8 cellular contexts compared by ENCODE assay signal in genomic region chr14:23568600-23569310, GRCh38. TPM values are rescaled to one million over a fixed set of nuclear protein-coding genes. Genes with fewer than 3 reads are reported as not detected.
DNase-seq lines count a peak whose midpoint lies in the region; ATAC-seq lines count a peak whose summit lies in the region.

No MANE protein-coding gene starts in this region.

- H3K4me1 ChIP-seq in mesendoderm (ENCODE audit: control insufficient read depth, low read depth, low read length), result peaks cover 3% of the 10 kb centered on the region

- H3K9ac ChIP-seq in mesendoderm (ENCODE audit: low read length), result peak overlapping the region; percentile 51

- no peaks in the 10 kb centered on the region for H3K79me2 ChIP-seq in mesendoderm (ENCODE audit: control insufficient read depth, insufficient read depth, low read length)

- no peak overlapping the region for H2BK120ac ChIP-seq in mesendoderm (ENCODE audit: low read depth, low read length)

- H3K27me3 Mint-ChIP-seq in activated T-helper 17 cell treated with anti-CD3 and anti-CD28 coated beads, Interleukin-2, amount 50 U/mL, for 72 hours, result peaks cover 10% of the 10 kb centered on the region

- H3K27me3 ChIP-seq in mesendoderm (ENCODE audit: insufficient read depth, low read length, poor library complexity), result no peaks in the 10 kb centered on the region

- no peak overlapping the region for H3K27ac ChIP-seq in mesendoderm (ENCODE audit: low read depth, low read length)

- H3K4me3 Mint-ChIP-seq in activated T-helper 17 cell treated with anti-CD3 and anti-CD28 coated beads, Interleukin-2, amount 50 U/mL, for 72 hours, result peak overlapping the region; percentile 98

- no peak overlapping the region for H2AK5ac ChIP-seq in mesendoderm (ENCODE audit: low read length)

- peak overlapping the region; percentile 8 for H3K56ac ChIP-seq in mesendoderm (ENCODE audit: low read length)

- H3K18ac ChIP-seq in mesendoderm (ENCODE audit: low read length), result no peak overlapping the region

- no CpG with 5 or more reads among the region's 6 CpGs for WGBS in mesendoderm (ENCODE audit: extremely low coverage, insufficient coverage, low lambda C conversion rate)

- no peak overlapping the region for H4K8ac ChIP-seq in mesendoderm (ENCODE audit: low read depth, low read length)

- no peak overlapping the region for H2BK5ac ChIP-seq in mesendoderm (ENCODE audit: low read length)

- no peak overlapping the region for H3K23ac ChIP-seq in mesendoderm (ENCODE audit: low read length)

- peaks cover 19% of the 10 kb centered on the region for H3K4me1 Mint-ChIP-seq in activated T-helper 17 cell treated with anti-CD3 and anti-CD28 coated beads, Interleukin-2, amount 50 U/mL, for 72 hours

- H3K4me2 ChIP-seq in mesendoderm (ENCODE audit: low read length), result no peak overlapping the region

- peaks cover 40% of the 10 kb centered on the region for H3K36me3 Mint-ChIP-seq in activated T-helper 17 cell treated with anti-CD3 and anti-CD28 coated beads, Interleukin-2, amount 50 U/mL, for 72 hours (ENCODE audit: low read depth)

- no peak overlapping the region for H4K5ac ChIP-seq in mesendoderm (ENCODE audit: low read length)

- no peak overlapping the region for H2BK15ac ChIP-seq in mesendoderm (replicated peaks; ENCODE audit: low read depth)

- no peak overlapping the region for H3K4me3 ChIP-seq in mesendoderm (ENCODE audit: low read length)

- H3K79me1 ChIP-seq in mesendoderm (ENCODE audit: low read length), result peaks cover 8% of the 10 kb centered on the region

- no peaks in the 10 kb centered on the region for H3K36me3 ChIP-seq in mesendoderm (ENCODE audit: control insufficient read depth, insufficient read depth, low read length)

- peak overlapping the region; percentile 98 for H3K27ac Mint-ChIP-seq in activated T-helper 17 cell treated with anti-CD3 and anti-CD28 coated beads, Interleukin-2, amount 50 U/mL, for 72 hours

- H3K9me3 Mint-ChIP-seq in activated T-helper 17 cell treated with anti-CD3 and anti-CD28 coated beads, Interleukin-2, amount 50 U/mL, for 72 hours, result no peaks in the 10 kb centered on the region

- ATAC-seq in activated T-helper 17 cell treated with anti-CD3 and anti-CD28 coated beads, Interleukin-2, amount 50 U/mL, for 72 hours (replicated peaks), result no peak
- ATAC-seq in HG02623 (IDR thresholded peaks at IDR 0.05; ENCODE audit: unreplicated experiment), result no peak

- DNase-seq in NCI-H1417 (lab: John Stamatoyannopoulos, UW) (peak in 2 of 3 experiments; percentile 22 to 43), NCI-H1417 treated with DMSO at 0.1 percent for 48 hours (lab: John Stamatoyannopoulos, UW) (no peak), LoVo (ENCODE audit: low spot score) (peak; percentile 22), mesendoderm (peak; percentile 67), DMS153 (lab: John Stamatoyannopoulos, UW) (no peak), NCI-H1092 (lab: John Stamatoyannopoulos, UW) (no peak)

- no peak overlapping the region for H3K4ac ChIP-seq in mesendoderm (ENCODE audit: low read depth, low read length)

RNA-seq across cellular contexts. Expression of gene AP1G2, which starts 1.2 kb away (rescaled TPM):
- total RNA-seq in activated T-helper 17 cell treated with anti-CD3 and anti-CD28 coated beads, Interleukin-2, amount 50 U/mL, for 72 hours, result 100 to 1,000 TPM; 199 to 312 TPM
- 44.0 TPM for polyA plus RNA-seq in mesendoderm (2013, experiment 1 of 2)
- polyA plus RNA-seq in mesendoderm (2013, experiment 2 of 2), result 46.8 TPM

RNA-seq across cellular contexts. Expression of gene JPH4, which starts 9.8 kb away (rescaled TPM):
- not detected for total RNA-seq in activated T-helper 17 cell treated with anti-CD3 and anti-CD28 coated beads, Interleukin-2, amount 50 U/mL, for 72 hours
- 2.1 TPM for polyA plus RNA-seq in mesendoderm (2013, experiment 1 of 2)
- polyA plus RNA-seq in mesendoderm (2013, experiment 2 of 2), result 2.1 TPM

RNA-seq across cellular contexts. Expression of gene THTPA, which starts 12.7 kb away (rescaled TPM):
- 1 to 10 TPM; 7.3 to 8.7 TPM for total RNA-seq in activated T-helper 17 cell treated with anti-CD3 and anti-CD28 coated beads, Interleukin-2, amount 50 U/mL, for 72 hours
- 5.0 TPM for polyA plus RNA-seq in mesendoderm (2013, experiment 1 of 2)
- 5.9 TPM for polyA plus RNA-seq in mesendoderm (2013, experiment 2 of 2)

RNA-seq across cellular contexts. Expression of gene ZFHX2, which starts 17.2 kb away (rescaled TPM):
- total RNA-seq in activated T-helper 17 cell treated with anti-CD3 and anti-CD28 coated beads, Interleukin-2, amount 50 U/mL, for 72 hours, result 1 to 10 TPM; 2.1 to 2.3 TPM
- polyA plus RNA-seq in mesendoderm (2013, experiment 1 of 2), result 6.4 TPM
- polyA plus RNA-seq in mesendoderm (2013, experiment 2 of 2), result 6.7 TPM

Comparison
In these comparisons a context has a peak if more than half of its experiments do, and no peak if none do; other contexts are left out.
1. DNase-seq: peak in NCI-H1417 (2 of 3), LoVo (single experiment) and mesendoderm (single experiment); none in NCI-H1417 treated with DMSO at 0.1 percent for 48 hours (single experiment), DMS153 (single experiment) and NCI-H1092 (single experiment).